Comparison of ENCODE assay signal across 17 cellular contexts in the genomic region with DNA sequence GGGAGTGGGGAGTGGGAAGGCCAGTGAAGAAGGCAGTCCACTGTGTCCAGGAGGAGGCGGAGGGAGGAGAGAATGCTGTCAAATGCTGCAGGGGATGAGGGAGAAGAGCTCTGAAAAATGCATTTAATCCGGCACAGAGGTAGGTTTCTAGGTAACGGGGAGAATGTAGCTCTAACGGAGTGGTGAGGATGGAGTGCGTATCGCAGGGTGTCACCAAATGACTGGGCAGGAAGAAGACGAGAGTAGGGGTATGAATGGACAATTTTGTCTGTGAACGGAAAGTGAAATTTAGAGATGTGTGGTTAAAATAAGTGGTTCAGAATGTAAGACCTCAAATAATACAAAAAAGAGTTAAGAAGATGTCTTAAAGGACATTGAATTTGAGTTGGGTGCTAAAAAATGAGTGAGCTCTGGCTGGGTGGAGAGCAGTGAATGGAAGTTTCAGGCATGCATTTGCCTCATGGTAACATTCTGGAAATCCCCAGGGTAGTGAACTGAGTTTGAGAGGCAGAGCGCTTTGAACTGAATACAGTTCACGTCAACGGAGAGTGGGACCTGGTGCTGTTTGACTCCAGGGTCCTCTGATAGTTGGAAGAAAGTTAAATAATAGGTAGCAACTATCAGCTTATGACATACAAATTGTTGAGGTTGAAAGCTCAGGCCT.
DNase-seq lines count a peak whose midpoint lies in the region; ATAC-seq and TF ChIP-seq lines count a peak whose summit lies in the region.
"Had no signal": no experiment of that assay in that cellular context is flagged by ENCODE, and none has a peak within 500 bp of the region (broad histone marks: within the 10 kb centered on the region; RNA-seq: fewer than 3 reads in every experiment).

No MANE protein-coding gene starts in this region.

- ATAC-seq in GM18508 (IDR thresholded peaks at IDR 0.05; ENCODE audit: insufficient read depth, unreplicated experiment) (peak; percentile 61), GM19372 (IDR thresholded peaks at IDR 0.05; ENCODE audit: low read depth, unreplicated experiment) (peak; percentile 53), HG02870 (IDR thresholded peaks at IDR 0.05; ENCODE audit: unreplicated experiment) (peak; percentile 96), HG03520 (IDR thresholded peaks at IDR 0.05; ENCODE audit: unreplicated experiment) (peak; percentile 90)
- no peak for ATAC-seq in naive thymus-derived CD4-positive, alpha-beta T cell
- ATAC-seq: lower lobe of right lung, right cardiac atrium had no signal

- no peak for TF ChIP-seq CTCF in CD14-positive monocyte (IDR thresholded peaks at IDR 0.05)

- H3K36me3 Mint-ChIP-seq in naive thymus-derived CD4-positive, alpha-beta T cell = peaks cover 0 to 7% (median 0%) of the 10 kb centered on the region in 5 donors
- H3K36me3 Mint-ChIP-seq in CD14-positive monocyte = no peaks in the 10 kb centered on the region

- no peaks in the 10 kb centered on the region for H3K36me3 ChIP-seq in naive thymus-derived CD4-positive, alpha-beta T cell (ENCODE audit: control insufficient read depth in 2 of 3, insufficient read depth in 3 of 3, low read length in 3 of 3)
- H3K36me3 ChIP-seq: lower lobe of right lung had no signal

- intact Hi-C loops in naive thymus-derived CD4-positive, alpha-beta T cell (cut with micrococcal nuclease) = no loop called here
- intact Hi-C loops in CD14-positive monocyte (cut with micrococcal nuclease) = no loop called here

- no peak for DNase-seq in naive thymus-derived CD4-positive, alpha-beta T cell
- no peak for DNase-seq in stimulated activated CD4-positive, alpha-beta T cell treated with anti-CD3 and anti-CD28 coated beads, Interleukin-4, amount 100 ng/mL, for 4 hours
- DNase-seq in CD14-positive monocyte (ENCODE audit: low spot score) = no peak
- no peak for DNase-seq in Ammon's horn (ENCODE audit: low spot score)
- DNase-seq: activated B cell treated with CpG ODN at 0.5 μM for 24 hours; foreskin melanocyte; lower lobe of right lung; NCI-H1092; right cardiac atrium; stimulated activated CD4-positive, alpha-beta T cell treated with anti-CD3 and anti-CD28 coated beads, Interleukin-4, amount 100 ng/mL, for 1 hour; stimulated activated naive CD4-positive, alpha-beta T cell had no signal

- no peak overlapping the region for H3K4me3 Mint-ChIP-seq in naive thymus-derived CD4-positive, alpha-beta T cell
- no peak overlapping the region for H3K4me3 Mint-ChIP-seq in CD14-positive monocyte
- H3K4me3 Mint-ChIP-seq: activated B cell treated with CpG ODN at 0.5 μM for 24 hours; central memory CD8-positive, alpha-beta T cell; nephron had no signal

- no peaks in the 10 kb centered on the region for H3K4me1 Mint-ChIP-seq in naive thymus-derived CD4-positive, alpha-beta T cell
- no peaks in the 10 kb centered on the region for H3K4me1 Mint-ChIP-seq in CD14-positive monocyte
- H3K4me1 Mint-ChIP-seq: activated B cell treated with CpG ODN at 0.5 μM for 24 hours; central memory CD8-positive, alpha-beta T cell had no signal

- no peaks in the 10 kb centered on the region for H3K27me3 ChIP-seq in naive thymus-derived CD4-positive, alpha-beta T cell (ENCODE audit: control insufficient read depth in 2 of 2, insufficient read depth in 2 of 2, low read length in 2 of 2)

- H3K9me3 Mint-ChIP-seq in naive thymus-derived CD4-positive, alpha-beta T cell = peaks cover 2 to 17% (median 7%) of the 10 kb centered on the region in 11 donors
- H3K9me3 Mint-ChIP-seq in CD14-positive monocyte = peaks cover 3 to 21% (median 13%) of the 10 kb centered on the region in 7 donors

- no peak overlapping the region for H3K4me3 ChIP-seq in naive thymus-derived CD4-positive, alpha-beta T cell (ENCODE audit: low read length)
- H3K4me3 ChIP-seq: lower lobe of right lung had no signal

- no peak overlapping the region for H3K27ac ChIP-seq in naive thymus-derived CD4-positive, alpha-beta T cell (ENCODE audit: low read depth, low read length)
- H3K27ac ChIP-seq: lower lobe of right lung had no signal

- no peaks in the 10 kb centered on the region for H3K4me1 ChIP-seq in naive thymus-derived CD4-positive, alpha-beta T cell (ENCODE audit: control insufficient read depth in 2 of 2, insufficient read depth in 2 of 2, low read length in 2 of 2)
- H3K4me1 ChIP-seq: lower lobe of right lung had no signal

- CTCF ChIA-PET in naive thymus-derived CD4-positive, alpha-beta T cell (lab: Charles Lee) = no interaction called here

- no peak overlapping the region for H3K27ac Mint-ChIP-seq in naive thymus-derived CD4-positive, alpha-beta T cell
- H3K27ac Mint-ChIP-seq in CD14-positive monocyte = no peak overlapping the region
- H3K27ac Mint-ChIP-seq: activated B cell treated with CpG ODN at 0.5 μM for 24 hours, nephron had no signal

- H3K27me3 Mint-ChIP-seq in naive thymus-derived CD4-positive, alpha-beta T cell = peaks cover 0 to 6% (median 4%) of the 10 kb centered on the region in 5 donors
- peaks cover 0 to 2% (median 1%) of the 10 kb centered on the region in 3 donors for H3K27me3 Mint-ChIP-seq in CD14-positive monocyte (ENCODE audit: low read depth in 3 of 3)
- H3K27me3 Mint-ChIP-seq: activated B cell treated with CpG ODN at 0.5 μM for 24 hours had no signal

- POLR2A ChIA-PET in naive thymus-derived CD4-positive, alpha-beta T cell (lab: Charles Lee) = no interaction called here

- no peaks in the 10 kb centered on the region for H3K9me3 ChIP-seq in naive thymus-derived CD4-positive, alpha-beta T cell (ENCODE audit: control insufficient read depth in 2 of 3, low read length in 3 of 3)
